16 cellular contexts compared by ENCODE assay signal in genomic region chr7:88132725-88133124, GRCh38.
DNase-seq lines count a peak whose midpoint lies in the region; ATAC-seq and TF ChIP-seq lines count a peak whose summit lies in the region.
"Had no signal": no experiment of that assay in that cellular context is flagged by ENCODE, and none has a peak within 500 bp of the region (broad histone marks: within the 10 kb centered on the region; RNA-seq: fewer than 3 reads in every experiment).

No MANE protein-coding gene starts in this region.

- no peak overlapping the region for H3K27ac ChIP-seq in tibial nerve
- no peak overlapping the region for H3K27ac ChIP-seq in adrenal gland
- H3K27ac ChIP-seq: neutrophil had no signal

- 78 to 81% methylated on average over 4 of the region's 4 CpGs for WGBS in tibial nerve, 2 donors
- WGBS in adrenal gland, 4 donors: 76 to 89% (median 82%) methylated on average over 4 of the region's 4 CpGs

- TF ChIP-seq POLR2A in GM18505 (IDR thresholded peaks at IDR 0.05; ENCODE audit: borderline replicate concordance, extremely low read depth, insufficient read depth, insufficient read length) (no peak), tibial nerve (IDR thresholded peaks at IDR 0.05) (no peak), adrenal gland (IDR thresholded peaks at IDR 0.05) (no peak)

- H3K9me3 ChIP-seq in tibial nerve (no peaks in the 10 kb centered on the region), adrenal gland (replicated peaks in 1 of 3) (no peaks in the 10 kb centered on the region)
- H3K9me3 ChIP-seq: neutrophil had no signal

- H3K4me3 ChIP-seq in tibial nerve (no peak overlapping the region), adrenal gland (no peak overlapping the region)
- H3K4me3 ChIP-seq: lung had no signal

- H3K36me3 ChIP-seq in tibial nerve: no peaks in the 10 kb centered on the region
- H3K36me3 ChIP-seq in adrenal gland (replicated peaks in 1 of 2): no peaks in the 10 kb centered on the region
- H3K36me3 ChIP-seq: neutrophil had no signal

- H3K4me1 ChIP-seq in tibial nerve (no peaks in the 10 kb centered on the region), adrenal gland (replicated peaks in 1 of 2) (no peaks in the 10 kb centered on the region)

- DNase-seq in NOMO-1 treated with DMSO at 0.1 percent for 48 hours (lab: John Stamatoyannopoulos, UW; ENCODE audit: unreplicated experiment) (peak; percentile 85), NCI-H2107 treated with DMSO at 0.1 percent for 48 hours (lab: John Stamatoyannopoulos, UW; ENCODE audit: unreplicated experiment) (no peak), tibial nerve (ENCODE audit: low spot score in 2 of 2) (no peak), adrenal gland (no peak)
- DNase-seq: activated CD4-positive, alpha-beta T cell treated with anti-CD3 and anti-CD28 coated beads for 48 hours; activated effector memory CD4-positive, alpha-beta T cell treated with Interleukin-2 at 50 U/mL for 16 hours; AML-193; EL; NCI-H1092; NCI-H69 had no signal

- TF ChIP-seq EP300 in tibial nerve (IDR thresholded peaks at IDR 0.05): no peak

- intact Hi-C loops in adrenal gland (cut with DNase I): no loop called here

- peak; percentile 89 for ATAC-seq in GM18505 (IDR thresholded peaks at IDR 0.05; ENCODE audit: unreplicated experiment)
- peak; percentile 61 for ATAC-seq in GM21367 (IDR thresholded peaks at IDR 0.05; ENCODE audit: unreplicated experiment)
- peak; percentile 48 for ATAC-seq in HG03097 (IDR thresholded peaks at IDR 0.05; ENCODE audit: low FRiP score, unreplicated experiment)
- no peak for ATAC-seq in HG02588 (IDR thresholded peaks at IDR 0.05; ENCODE audit: unreplicated experiment)

- H3K27me3 ChIP-seq in tibial nerve (no peaks in the 10 kb centered on the region), adrenal gland (no peaks in the 10 kb centered on the region)
- H3K27me3 ChIP-seq: neutrophil had no signal

- TF ChIP-seq CTCF in tibial nerve (IDR thresholded peaks at IDR 0.05): no peak
- TF ChIP-seq CTCF in adrenal gland (IDR thresholded peaks at IDR 0.05): no peak
